1 cellular context compared by ENCODE assay signal in genomic region chr7:151226875-151227782, GRCh38.
TF ChIP-seq lines count a peak whose summit lies in the region.

Gene ABCF2 (minus strand): TSS chr7:151227205. CDS start chr7:151226458, 747 bp downstream.

TF ChIP-seq in K562, 482 proteins besides CTCF, POLR2A, EP300 and RAD21 (continued from another document and continues in another):
- TF ChIP-seq THRA (IDR thresholded peaks at IDR 0.05): no peak
- no peak for TF ChIP-seq NONO (IDR thresholded peaks at IDR 0.05; ENCODE audit: low read depth in 2 of 2, low read length in 1 of 2)
- no peak for TF ChIP-seq NUFIP1 (IDR thresholded peaks at IDR 0.05; ENCODE audit: partially characterized antibody)
- TF ChIP-seq ZBTB9 (CRISPR knock-in tag; IDR thresholded peaks at IDR 0.05): peak; percentile 81; the same call in 1 of the 2 replicates
- peak; percentile 95 for TF ChIP-seq L3MBTL2 (IDR thresholded peaks at IDR 0.05)
- no peak for TF ChIP-seq RBM25 (IDR thresholded peaks at IDR 0.05; ENCODE audit: low read depth, low read length, severe bottlenecking)
- TF ChIP-seq GATA2 (CRISPR knock-in tag; IDR thresholded peaks at IDR 0.05): peak; percentile 57
- no peak for TF ChIP-seq ZNF444 (CRISPR knock-in tag; IDR thresholded peaks at IDR 0.05)
- no peak for TF ChIP-seq ETS2 (tag; IDR thresholded peaks at IDR 0.05; ENCODE audit: borderline replicate concordance, poor library complexity, severe bottlenecking)
- TF ChIP-seq ATF1 (CRISPR knock-in tag; IDR thresholded peaks at IDR 0.05): peak; percentile 95
- peak; percentile 100 for TF ChIP-seq ATF1 (tag; IDR thresholded peaks at IDR 0.05)
- no peak for TF ChIP-seq PREB (CRISPR knock-in tag; IDR thresholded peaks at IDR 0.05)
- TF ChIP-seq CHD1 (IDR thresholded peaks at IDR 0.05; ENCODE audit: low read length): no peak
- no peak for TF ChIP-seq CBFA2T3 (IDR thresholded peaks at IDR 0.05)
- no peak for TF ChIP-seq ZKSCAN8 (CRISPR knock-in tag; IDR thresholded peaks at IDR 0.05)
- TF ChIP-seq ILF3 (IDR thresholded peaks at IDR 0.05; ENCODE audit: borderline replicate concordance): no peak
- TF ChIP-seq ATF3 (IDR thresholded peaks at IDR 0.05): peak; percentile 90
- TF ChIP-seq ATF3 (CRISPR knock-in tag; conservative IDR thresholded peaks at IDR 0.05): peak; percentile 60; the same call in 1 of the 2 replicates
- no peak for TF ChIP-seq ZNF778 (CRISPR knock-in tag; IDR thresholded peaks at IDR 0.05)
- TF ChIP-seq BDP1 (IDR thresholded peaks at IDR 0.05; ENCODE audit: insufficient read depth, insufficient read length): no peak
- TF ChIP-seq RCOR1 (IDR thresholded peaks at IDR 0.05; ENCODE audit: borderline replicate concordance in 1 of 2, low read depth in 2 of 2, low read length in 2 of 2): peak in 1 of 2 experiments; percentile 79; a peak in 2 of 4 replicates
- peak; percentile 59 to 77; a peak in 2 of 4 replicates for TF ChIP-seq FOXK2 (conservative IDR thresholded peaks at IDR 0.05 in 1 of 2, IDR thresholded peaks at IDR 0.05 in 1 of 2; ENCODE audit: low read depth in 2 of 2)
- no peak for TF ChIP-seq ZNF175 (CRISPR knock-in tag; IDR thresholded peaks at IDR 0.05; ENCODE audit: low read depth)
- TF ChIP-seq TRIM24 (IDR thresholded peaks at IDR 0.05): peak; percentile 20 to 34; a peak in 2 of 4 replicates
- TF ChIP-seq ZSCAN29 (IDR thresholded peaks at IDR 0.05): no peak
- peak in 1 of 3 experiments; percentile 73; a peak in 2 of 6 replicates for TF ChIP-seq ZBTB11 (CRISPR knock-in tag; IDR thresholded peaks at IDR 0.05)
- peak; percentile 47 for TF ChIP-seq CCNT2 (IDR thresholded peaks at IDR 0.05; ENCODE audit: borderline replicate concordance, extremely low read depth, insufficient read length, low read depth, low read length)
- TF ChIP-seq TGIF2 (CRISPR knock-in tag; IDR thresholded peaks at IDR 0.05): no peak
- no peak for TF ChIP-seq TSC22D4 (tag; IDR thresholded peaks at IDR 0.05)
- no peak for TF ChIP-seq ZNF398 (CRISPR knock-in tag; IDR thresholded peaks at IDR 0.05)
- TF ChIP-seq BRD4 (IDR thresholded peaks at IDR 0.05): no peak
- TF ChIP-seq CREB3L1 (IDR thresholded peaks at IDR 0.05; ENCODE audit: borderline replicate concordance, low read depth): peak; percentile 96
- TF ChIP-seq RBM39 (optimal IDR thresholded peaks at IDR 0.05; ENCODE audit: low read depth, low read length): peak; percentile 24
- no peak for TF ChIP-seq NR4A1 (CRISPR knock-in tag; IDR thresholded peaks at IDR 0.05)
- peak; percentile 15; the same call in 1 of the 2 replicates for TF ChIP-seq NR4A1 (tag; IDR thresholded peaks at IDR 0.05)
- TF ChIP-seq KLF6 (CRISPR knock-in tag; IDR thresholded peaks at IDR 0.05; ENCODE audit: borderline replicate concordance): no peak
- TF ChIP-seq E2F4 (CRISPR knock-in tag; IDR thresholded peaks at IDR 0.05; ENCODE audit: low read depth): no peak; the same call in 1 of the 2 replicates
- TF ChIP-seq ZNF785 (CRISPR knock-in tag; IDR thresholded peaks at IDR 0.05): no peak
- TF ChIP-seq USF1 (CRISPR knock-in tag; IDR thresholded peaks at IDR 0.05): peak; percentile 72
- TF ChIP-seq ZNF586 (CRISPR knock-in tag; conservative IDR thresholded peaks at IDR 0.05): no peak
- no peak for TF ChIP-seq ZBTB8A (IDR thresholded peaks at IDR 0.05; ENCODE audit: partially characterized antibody)
- peak; percentile 97 for TF ChIP-seq MYC (IDR thresholded peaks at IDR 0.05; ENCODE audit: low read depth, low read length)
- TF ChIP-seq MYC (CRISPR knock-in tag; IDR thresholded peaks at IDR 0.05; ENCODE audit: borderline replicate concordance, low read depth): no peak
- TF ChIP-seq MAFG (tag; conservative IDR thresholded peaks at IDR 0.05): no peak
- TF ChIP-seq ZNF12 (CRISPR knock-in tag; IDR thresholded peaks at IDR 0.05): no peak
- TF ChIP-seq ZNF764 (CRISPR knock-in tag; IDR thresholded peaks at IDR 0.05; ENCODE audit: low read depth): no peak
- no peak for TF ChIP-seq HINFP (tag; conservative IDR thresholded peaks at IDR 0.05; ENCODE audit: low read depth)
- TF ChIP-seq ZNF263 (CRISPR knock-in tag; IDR thresholded peaks at IDR 0.05; ENCODE audit: borderline replicate concordance): peak; percentile 22
- no peak for TF ChIP-seq ZNF224 (CRISPR knock-in tag; IDR thresholded peaks at IDR 0.05)
- TF ChIP-seq CBX1 (IDR thresholded peaks at IDR 0.05; ENCODE audit: low read depth): 0 out of 2 replicates have a peak, but pooled peaks have one; percentile 58
- TF ChIP-seq POLR2B (IDR thresholded peaks at IDR 0.05; ENCODE audit: low read depth, partially characterized antibody): peak; percentile 77
- TF ChIP-seq TRIM28 (IDR thresholded peaks at IDR 0.05): no peak
- TF ChIP-seq SNAPC5 (CRISPR knock-in tag; IDR thresholded peaks at IDR 0.05): no peak
- TF ChIP-seq MEF2D (tag; conservative IDR thresholded peaks at IDR 0.05; ENCODE audit: low read depth): no peak
- no peak for TF ChIP-seq NR2F6 (CRISPR knock-in tag; IDR thresholded peaks at IDR 0.05)
- peak; percentile 83 for TF ChIP-seq ZBTB17 (CRISPR knock-in tag; IDR thresholded peaks at IDR 0.05)
